In the genomic region with DNA sequence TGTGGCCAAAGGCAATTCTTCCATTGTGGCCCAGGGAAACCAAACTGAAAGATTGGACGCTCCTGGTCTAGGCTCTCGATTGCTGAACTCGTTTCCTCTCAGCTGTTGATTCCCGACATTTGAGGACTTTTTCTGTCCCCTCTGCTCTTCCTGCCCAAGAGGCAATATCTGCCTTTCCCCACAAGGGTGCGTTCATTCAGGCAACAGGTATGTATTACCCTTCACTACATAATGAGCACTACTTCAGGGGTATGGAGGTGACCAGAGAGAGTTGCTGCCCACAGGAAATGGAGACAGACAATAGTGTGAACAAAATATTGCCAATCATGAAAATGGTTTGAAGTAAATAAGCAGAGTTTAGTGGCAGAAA, we compare ENCODE assay signal across 9 cellular contexts. TPM values are rescaled to one million over a fixed set of nuclear protein-coding genes. Genes with fewer than 3 reads are reported as not detected.
A peak's percentile ranks its signal among the peaks of the same experiment; 100 is the strongest.
DNase-seq lines count a peak whose midpoint lies in the region; ATAC-seq, FAIRE-seq and TF ChIP-seq lines count a peak whose summit lies in the region.
"Had no signal": no experiment of that assay in that cellular context is flagged by ENCODE, and none has a peak within 500 bp of the region (broad histone marks: within the 10 kb centered on the region; RNA-seq: fewer than 3 reads in every experiment).

No MANE protein-coding gene starts in this region.

- RAD21 ChIA-PET in GM12878 (lab: Charles Lee; ENCODE audit: unreplicated experiment), result interaction anchor here (0.7 kb wide), 1 partner anchor 102 kb away, joined by 3 read pairs; no protein-coding TSS in a partner anchor

- H3K27ac ChIP-seq in CD4-positive, alpha-beta T cell (ENCODE audit: low read depth, low read length), result no peak overlapping the region
- H3K27ac ChIP-seq in KMS-11 (no peak overlapping the region), GM12878 (ENCODE audit: control insufficient read depth, insufficient read depth) (no peak overlapping the region), muscle layer of duodenum (ENCODE audit: low read length) (no peak overlapping the region), kidney (ENCODE audit: low read depth in 2 of 2, low read length in 2 of 2) (no peak overlapping the region)

- in situ Hi-C loops in GM12878 (cut with MboI), result no loop called here

- H3K4me3 ChIP-seq in KMS-11 (IDR thresholded peaks at IDR 0.05; ENCODE audit: insufficient read depth, low read depth, low read length) (no peak overlapping the region), GM12878 (no peak overlapping the region), muscle layer of duodenum (ENCODE audit: low read depth in 1 of 2, low read length in 2 of 2) (peak overlapping the region; percentile 8 to 47), kidney (ENCODE audit: low read length in 2 of 2) (no peak overlapping the region)

- peak overlapping the region; percentile 18 for H3K27ac Mint-ChIP-seq in CD4-positive, alpha-beta T cell

- DNase-seq in CD4-positive, alpha-beta T cell, result peak in 3 of 10 experiments; percentile 2 to 17 (median 4)
- DNase-seq in GM12878 (ENCODE audit: low read depth, low spot score) (no peak), kidney (no peak), NCI-H187 (lab: John Stamatoyannopoulos, UW) (no peak), putamen (ENCODE audit: low spot score) (no peak)

- CTCF ChIA-PET in CD4-positive, alpha-beta T cell (lab: Charles Lee), result interaction anchor here (1.1 to 1.6 kb wide), 2 partner anchors 24 to 39 kb away, joined by 3 to 11 read pairs; a partner anchor contains a TSS
- CTCF ChIA-PET in GM12878 (lab: Yijun Ruan, JAX), result interaction anchor here (0.6 to 2.2 kb wide), 8 partner anchors 10 to 1886 kb away, joined by 3 to 8 read pairs (median 3); no protein-coding TSS in a partner anchor

- ATAC-seq in CD4-positive, alpha-beta T cell (ENCODE audit: poor library complexity), result peak; percentile 73
- ATAC-seq in GM19023 (IDR thresholded peaks at IDR 0.05; ENCODE audit: unreplicated experiment) (peak; percentile 69), GM12878 (peak; percentile 77)

- H3K9ac ChIP-seq in KMS-11 (no peak overlapping the region), GM12878 (ENCODE audit: control insufficient read depth, insufficient read depth, low read length) (no peak overlapping the region), kidney (ENCODE audit: low read length in 2 of 2) (no peak overlapping the region)

- H3K27me3 Mint-ChIP-seq in CD4-positive, alpha-beta T cell, result peaks cover 9% of the 10 kb centered on the region

- peak overlapping the region; percentile 7; the same call in 1 of the 2 replicates for H3K4me2 ChIP-seq in KMS-11
- no peak overlapping the region for H3K4me2 ChIP-seq in GM12878 (ENCODE audit: control insufficient read depth, insufficient read depth)

- POLR2A ChIA-PET in CD4-positive, alpha-beta T cell (lab: Charles Lee), result interaction anchor here (2.1 kb wide), 1 partner anchor 25 kb away, joined by 12 read pairs; a partner anchor contains a TSS
- POLR2A ChIA-PET in GM12878 (lab: Charles Lee), result interaction anchor here (0.6 kb wide), 1 partner anchor 9 kb away, joined by 3 read pairs; no protein-coding TSS in a partner anchor

- intact Hi-C loops in CD4-positive, alpha-beta T cell (cut with DNase I, micrococcal nuclease), result loop anchor here in 1 of 2 experiments (5.0 kb wide), 1 partner anchor 760 kb away; no protein-coding TSS in a partner anchor
- intact Hi-C loops in GM12878 (cut with micrococcal nuclease; ENCODE audit: unreplicated experiment), result loop anchor here (10.0 kb wide), 1 partner anchor 757 kb away; no protein-coding TSS in a partner anchor
- intact Hi-C loops in kidney (cut with DNase I), result no loop called here

- TF ChIP-seq CTCF in CD4-positive, alpha-beta T cell (IDR thresholded peaks at IDR 0.05), result peak; percentile 18
- TF ChIP-seq CTCF in KMS-11 (conservative IDR thresholded peaks at IDR 0.05; ENCODE audit: low read depth, low read length) (peak; percentile 59), GM12878 (IDR thresholded peaks at IDR 0.05 in 2 of 3, conservative IDR thresholded peaks at IDR 0.05 in 1 of 3; ENCODE audit: control insufficient read depth in 2 of 3, extremely low read depth in 1 of 3, insufficient read depth in 1 of 3, low read depth in 3 of 3, low read length in 3 of 3) (peak; percentile 14 to 34 (median 26); a peak in 2 of 6 replicates), kidney (IDR thresholded peaks at IDR 0.05; ENCODE audit: borderline replicate concordance, extremely low read depth, insufficient read depth) (no peak)

- no peaks in the 10 kb centered on the region for H4K20me1 ChIP-seq in KMS-11 (ENCODE audit: insufficient read depth)
- no peaks in the 10 kb centered on the region for H4K20me1 ChIP-seq in GM12878 (ENCODE audit: control insufficient read depth, insufficient read depth)

- no peak for TF ChIP-seq RAD21 in GM12878 (IDR thresholded peaks at IDR 0.05; ENCODE audit: insufficient read depth, low read depth, low read length)

- H3K4me1 Mint-ChIP-seq in CD4-positive, alpha-beta T cell (ENCODE audit: low read depth), result peaks cover 5% of the 10 kb centered on the region

- H2AFZ ChIP-seq in KMS-11 (ENCODE audit: low read depth) (peak overlapping the region; percentile 34; the same call in 1 of the 2 replicates), GM12878 (ENCODE audit: control insufficient read depth, low read depth, low read length) (no peak overlapping the region)

- no peaks in the 10 kb centered on the region for H3K36me3 Mint-ChIP-seq in CD4-positive, alpha-beta T cell (ENCODE audit: low read depth)

- SMC1A ChIA-PET in GM12878 (lab: Charles Lee; ENCODE audit: uncharacterized antibody, unreplicated experiment), result interaction anchor here (1.4 kb wide), 1 partner anchor 180 kb away, joined by 3 read pairs; no protein-coding TSS in a partner anchor

- TF ChIP-seq POLR2A in GM12878 (IDR thresholded peaks at IDR 0.05; ENCODE audit: low read depth, low read length), result no peak

- no TSS peak for BruUV-seq in GM12878 (replicated peaks; lab: Mats Ljungman, UMichigan)

- no peaks in the 10 kb centered on the region for H3K36me3 ChIP-seq in KMS-11 (ENCODE audit: insufficient read depth)
- H3K36me3 ChIP-seq in GM12878 (ENCODE audit: control insufficient read depth in 2 of 2, insufficient read depth in 2 of 2, low read length in 1 of 2), result no peaks in the 10 kb centered on the region
- H3K36me3 ChIP-seq in muscle layer of duodenum (ENCODE audit: control insufficient read depth in 1 of 2, insufficient read depth in 2 of 2, low read length in 2 of 2), result no peaks in the 10 kb centered on the region
- H3K36me3 ChIP-seq in kidney (ENCODE audit: control insufficient read depth in 1 of 2, insufficient read depth in 2 of 2, low read length in 2 of 2), result no peaks in the 10 kb centered on the region

- no peaks in the 10 kb centered on the region for H3K9me3 Mint-ChIP-seq in CD4-positive, alpha-beta T cell

- H3K4me3 Mint-ChIP-seq in CD4-positive, alpha-beta T cell, result peak overlapping the region; percentile 77

- no peaks in the 10 kb centered on the region for H3K9me3 ChIP-seq in CD4-positive, alpha-beta T cell (ENCODE audit: control insufficient read depth, low read length)
- no peaks in the 10 kb centered on the region; the same call in 2 of the 3 replicates for H3K9me3 ChIP-seq in GM12878 (replicated peaks; ENCODE audit: control insufficient read depth, insufficient read depth, low read length)
- H3K9me3 ChIP-seq in muscle layer of duodenum (ENCODE audit: control insufficient read depth in 1 of 2, low read length in 2 of 2), result no peaks in the 10 kb centered on the region
- no peaks in the 10 kb centered on the region for H3K9me3 ChIP-seq in kidney (ENCODE audit: control insufficient read depth in 1 of 2, low read length in 2 of 2)

- 21% methylated on average over 5 of the region's 5 CpGs for WGBS in GM12878 (ENCODE audit: insufficient coverage, insufficient replicate concordance, low lambda C conversion rate, missing lambda C conversion rate)

- no peak for TF ChIP-seq EP300 in GM12878 (IDR thresholded peaks at IDR 0.05; ENCODE audit: borderline replicate concordance in 1 of 2, control insufficient read depth in 1 of 2, low read depth in 2 of 2, low read length in 2 of 2)

- no peak for FAIRE-seq in GM12878 (lab: Jason Lieb, UNC)
- FAIRE-seq in kidney (lab: Jason Lieb, UNC), result no peak

- H3K79me2 ChIP-seq in KMS-11 (ENCODE audit: insufficient read depth, low read depth) (no peaks in the 10 kb centered on the region), GM12878 (ENCODE audit: control insufficient read depth, insufficient read depth, low read length) (no peaks in the 10 kb centered on the region)

- no peaks in the 10 kb centered on the region for H3K4me1 ChIP-seq in KMS-11 (ENCODE audit: low read depth, poor library complexity, severe bottlenecking)
- H3K4me1 ChIP-seq in GM12878 (ENCODE audit: control insufficient read depth, insufficient read depth, low read length), result no peaks in the 10 kb centered on the region
- H3K4me1 ChIP-seq in muscle layer of duodenum (ENCODE audit: control insufficient read depth in 1 of 2, insufficient read depth in 2 of 2, low read length in 2 of 2), result no peaks in the 10 kb centered on the region
- no peaks in the 10 kb centered on the region for H3K4me1 ChIP-seq in kidney (ENCODE audit: control insufficient read depth in 1 of 2, insufficient read depth in 1 of 2, low read depth in 1 of 2, low read length in 2 of 2)

- no peaks in the 10 kb centered on the region for H3K27me3 ChIP-seq in CD4-positive, alpha-beta T cell (ENCODE audit: control insufficient read depth, insufficient read depth, low read length)
- H3K27me3 ChIP-seq in KMS-11 (ENCODE audit: insufficient read depth, low read depth) (no peaks in the 10 kb centered on the region), GM12878 (replicated peaks in 1 of 2; ENCODE audit: control insufficient read depth in 2 of 2, insufficient read depth in 2 of 2, low read length in 1 of 2) (no peaks in the 10 kb centered on the region), muscle layer of duodenum (ENCODE audit: low read depth, low read length) (no peaks in the 10 kb centered on the region)

RNA-seq across cellular contexts. Expression of a gene that starts 8.2 kb away (rescaled TPM):
- total RNA-seq in CD4-positive, alpha-beta T cell, result not detected
- total RNA-seq in GM12878 (2013; cell fraction: nucleolus; rRNA removed), result not detected in 2 replicates
- total RNA-seq in GM12878 (2014; rRNA removed) (not detected in 2 replicates), GM12878 (2014; rRNA removed; fragmentation: Illumina TruSeq; extraction: Trizol) (not detected in 2 replicates), GM12878 (2021) (not detected in 2 replicates), kidney (not detected)
- polyA plus RNA-seq in GM12878 (2011; ENCODE audit: low read depth), result not detected
- polyA plus RNA-seq in GM12878 (2011; rRNA removed) (not detected in 2 replicates), GM12878 (2014; fragmentation: Illumina TruSeq; extraction: Trizol) (not detected in 2 replicates), GM12878 (2014; fragmentation: Nextera tagmentation; extraction: Ambion mirVana) (not detected), GM12878 (2014; rRNA removed) (not detected in 2 replicates), GM12878 (2016; fragmentation: Nextera tagmentation; extraction: Ambion mirVana) (not detected), kidney (ENCODE audit: insufficient read depth, low read depth, low replicate concordance) (not detected)
- not detected in 2 replicates for polyA plus RNA-seq in GM12878 (2011; cell fraction: cytosol; rRNA removed)
- not detected in 2 replicates for polyA plus RNA-seq in GM12878 (2011; cell fraction: nucleus; rRNA removed)
- not detected in 2 replicates for polyA plus RNA-seq in GM12878 (2012)
- polyA minus RNA-seq in GM12878 (2011; rRNA and poly(A)+ RNA removed), result not detected in 2 replicates
- polyA minus RNA-seq in GM12878 (2011; cell fraction: cytosol; rRNA and poly(A)+ RNA removed), result not detected in 2 replicates
- not detected in 2 replicates for polyA minus RNA-seq in GM12878 (2011; cell fraction: nucleus; rRNA and poly(A)+ RNA removed)
- polyA plus RNA-seq: neural cell had no signal

RNA-seq across cellular contexts. Expression of a gene that starts 24.6 kb away (rescaled TPM):
- 10 to 100 TPM; 13.3 to 14.8 TPM for total RNA-seq in CD4-positive, alpha-beta T cell
- 37.4 and 41.3 TPM in 2 replicates for total RNA-seq in GM12878 (2013; cell fraction: nucleolus; rRNA removed)
- total RNA-seq in GM12878 (2014; rRNA removed), result 24.1 and 30.5 TPM in 2 replicates
- 32.1 and 32.6 TPM in 2 replicates for total RNA-seq in GM12878 (2014; rRNA removed; fragmentation: Illumina TruSeq; extraction: Trizol)
- total RNA-seq in GM12878 (2021), result 19.0 and 20.8 TPM in 2 replicates
- polyA plus RNA-seq in GM12878 (2011; ENCODE audit: low read depth), result 12.7 TPM
- 38.8 and 55.9 TPM in 2 replicates for polyA plus RNA-seq in GM12878 (2011; rRNA removed)
- polyA plus RNA-seq in GM12878 (2011; cell fraction: cytosol; rRNA removed), result 16.3 and 19.1 TPM in 2 replicates
- polyA plus RNA-seq in GM12878 (2011; cell fraction: nucleus; rRNA removed), result 21.3 and 23.0 TPM in 2 replicates
- polyA plus RNA-seq in GM12878 (2012), result 11.5 and 14.6 TPM in 2 replicates
- polyA plus RNA-seq in GM12878 (2014; fragmentation: Illumina TruSeq; extraction: Trizol), result 28.2 and 32.8 TPM in 2 replicates
- 10 to 100 TPM; 25.4 to 25.6 TPM for polyA plus RNA-seq in GM12878 (2014; fragmentation: Nextera tagmentation; extraction: Ambion mirVana)
- 20.0 and 22.7 TPM in 2 replicates for polyA plus RNA-seq in GM12878 (2014; rRNA removed)
- polyA plus RNA-seq in GM12878 (2016; fragmentation: Nextera tagmentation; extraction: Ambion mirVana), result 10 to 100 TPM; 32.4 to 35.1 TPM
- polyA minus RNA-seq in GM12878 (2011; rRNA and poly(A)+ RNA removed), result 48.4 and 101 TPM in 2 replicates
- 17.9 and 19.2 TPM in 2 replicates for polyA minus RNA-seq in GM12878 (2011; cell fraction: cytosol; rRNA and poly(A)+ RNA removed)
- 19.7 and 29.9 TPM in 2 replicates for polyA minus RNA-seq in GM12878 (2011; cell fraction: nucleus; rRNA and poly(A)+ RNA removed)
- 27.9 TPM for total RNA-seq in kidney
- polyA plus RNA-seq in kidney (ENCODE audit: insufficient read depth, low read depth, low replicate concordance), result 12.9 TPM

Comparison
In these comparisons a context has a peak if more than half of its experiments do, and no peak if none do; other contexts are left out.
1. H3K4me3 ChIP-seq: peak in muscle layer of duodenum (2 of 2); none in KMS-11 (single experiment), GM12878 (single experiment) and kidney (0 of 2).
2. Peak in every context shown above with its lines, with median percentiles within 50 percentile points of each other: ATAC-seq.